Comparison of ENCODE assay signal across 8 cellular contexts in the genomic region with DNA sequence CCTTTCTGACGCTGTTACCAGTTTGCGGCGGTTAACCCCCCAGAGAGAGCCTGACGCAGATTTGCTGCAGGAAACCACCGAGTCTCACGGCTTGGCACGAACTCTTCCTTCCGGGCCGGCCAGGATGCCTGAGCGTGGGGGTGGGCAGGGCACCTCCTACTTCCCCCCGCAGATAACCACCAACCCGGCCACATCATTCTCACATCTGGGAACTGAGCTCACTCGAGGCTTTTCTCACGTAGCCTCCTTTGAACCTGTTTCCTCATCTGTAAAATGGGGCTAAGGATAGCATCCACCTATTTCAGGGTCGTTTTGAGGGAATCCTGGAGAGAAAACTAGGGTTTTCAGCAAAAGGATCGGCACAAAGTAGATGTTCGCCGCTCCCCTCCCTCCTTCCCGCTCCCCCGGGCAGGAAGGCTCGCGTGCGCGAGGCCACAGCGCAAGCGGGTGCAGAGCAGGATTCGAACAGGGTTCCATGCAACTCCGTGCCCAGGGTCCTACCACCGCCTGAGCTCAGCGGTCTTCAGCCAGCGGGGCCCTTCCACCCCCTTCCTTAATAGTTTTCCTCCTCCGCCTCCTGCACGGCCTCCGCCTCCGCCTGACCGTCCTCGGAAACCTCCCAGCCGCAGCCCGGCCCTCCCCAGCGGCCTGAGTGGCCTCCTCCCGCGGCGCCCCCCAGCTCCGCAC. TPM values are rescaled to one million over a fixed set of nuclear protein-coding genes. Genes with fewer than 3 reads are reported as not detected.
A peak's percentile ranks its signal among the peaks of the same experiment; 100 is the strongest.
DNase-seq lines count a peak whose midpoint lies in the region; ATAC-seq, FAIRE-seq and TF ChIP-seq lines count a peak whose summit lies in the region.

No MANE protein-coding gene starts in this region.

- H3K9me2 ChIP-seq in DOHH2 (replicated peaks; ENCODE audit: control insufficient read depth, low read length) = no peaks in the 10 kb centered on the region
- H3K9me2 ChIP-seq in GM23248 (ENCODE audit: insufficient read depth) = no peaks in the 10 kb centered on the region

- ATAC-seq in memory B cell (ENCODE audit: low read depth) = peak; percentile 74

- peak overlapping the region; percentile 88 for H3K4me3 Mint-ChIP-seq in activated CD4-positive, alpha-beta T cell treated with anti-CD3 and anti-CD28 coated beads, Interleukin-2, amount 10 ng/mL, durations not matched to agents 24 days and 14 days
- peak overlapping the region; percentile 88 for H3K4me3 Mint-ChIP-seq in memory B cell

- H3K27me3 ChIP-seq in DOHH2 (ENCODE audit: control insufficient read depth, low read length) (no peaks in the 10 kb centered on the region), GM23248 (replicated peaks; ENCODE audit: insufficient read depth) (no peaks in the 10 kb centered on the region)

- H3K4me3 ChIP-seq in DOHH2 (ENCODE audit: low read length) (peak overlapping the region; percentile 86), GM23248 (peak overlapping the region; percentile 73)

- peaks cover 60% of the 10 kb centered on the region for H3K4me1 Mint-ChIP-seq in activated CD4-positive, alpha-beta T cell treated with anti-CD3 and anti-CD28 coated beads, Interleukin-2, amount 10 ng/mL, durations not matched to agents 24 days and 14 days
- peaks cover 26% of the 10 kb centered on the region for H3K4me1 Mint-ChIP-seq in memory B cell

- DNase-seq in GM23248 = peak; percentile 98
- peak; percentile 63 for DNase-seq in LoVo (ENCODE audit: low spot score)
- peak; percentile 98 for DNase-seq in activated CD4-positive, alpha-beta T cell treated with anti-CD3 and anti-CD28 coated beads, Interleukin-2, amount 10 ng/mL, durations not matched to agents 24 days and 14 days
- DNase-seq in dermis microvascular lymphatic vessel endothelial cell (ENCODE audit: low read depth in 2 of 2) = peak; percentile 80 to 89
- peak; percentile 85 to 97 for DNase-seq in memory B cell (ENCODE audit: low spot score in 2 of 2)
- DNase-seq in stimulated activated CD8-positive, alpha-beta memory T cell treated with anti-CD3 and anti-CD28 coated beads, Interleukin-15, amount 100 ng/mL, for 1 hour (ENCODE audit: low read depth) = peak; percentile 86
- no peak for DNase-seq in D721Med (ENCODE audit: insufficient read length, low spot score)

- H2AFZ ChIP-seq in GM23248 = peak overlapping the region; percentile 32

- H4K20me1 ChIP-seq in DOHH2 (ENCODE audit: control insufficient read depth, insufficient read depth, low read depth, low read length) = no peaks in the 10 kb centered on the region
- no peaks in the 10 kb centered on the region for H4K20me1 ChIP-seq in GM23248 (ENCODE audit: insufficient read depth)

- H3K27me3 Mint-ChIP-seq in activated CD4-positive, alpha-beta T cell treated with anti-CD3 and anti-CD28 coated beads, Interleukin-2, amount 10 ng/mL, durations not matched to agents 24 days and 14 days = peaks cover 2% of the 10 kb centered on the region
- H3K27me3 Mint-ChIP-seq in memory B cell = no peaks in the 10 kb centered on the region

- H3K4me1 ChIP-seq in DOHH2 (ENCODE audit: control insufficient read depth, low read length) (peaks cover 70% of the 10 kb centered on the region), GM23248 (ENCODE audit: insufficient read depth) (peaks cover 14% of the 10 kb centered on the region)

- H3F3A ChIP-seq in DOHH2 (ENCODE audit: control insufficient read depth, insufficient read depth) (peaks cover 21% of the 10 kb centered on the region; the same call in 1 of the 2 replicates), GM23248 (ENCODE audit: insufficient read depth) (peaks cover 28% of the 10 kb centered on the region; the same call in 1 of the 2 replicates)

- H3K27ac ChIP-seq in DOHH2 (ENCODE audit: low read depth, low read length) (peak overlapping the region; percentile 88), GM23248 (peak overlapping the region; percentile 97)

- H3K79me2 ChIP-seq in DOHH2 (ENCODE audit: control insufficient read depth, low read length) (no peaks in the 10 kb centered on the region), GM23248 (ENCODE audit: insufficient read depth) (no peaks in the 10 kb centered on the region)

- H3K4me2 ChIP-seq in DOHH2 (ENCODE audit: low read length) (peak overlapping the region; percentile 95), GM23248 (ENCODE audit: unreplicated experiment) (peak overlapping the region; percentile 84)

- H3K36me3 ChIP-seq in DOHH2 (ENCODE audit: control insufficient read depth, low read length) (no peaks in the 10 kb centered on the region), GM23248 (ENCODE audit: low read depth) (no peaks in the 10 kb centered on the region)

- in situ Hi-C loops in GM23248 (cut with MboI) = no loop called here

- TF ChIP-seq CTCF in DOHH2 (IDR thresholded peaks at IDR 0.05; ENCODE audit: low read depth, low read length, poor library complexity, severe bottlenecking) (no peak), D721Med (IDR thresholded peaks at IDR 0.05; ENCODE audit: insufficient read depth, missing control alignments) (no peak)

- 1 to 2% methylated on average over 35 to 44 of the region's 44 CpGs for WGBS in GM23248 (ENCODE audit: low coverage in 1 of 2, low lambda C conversion rate in 2 of 2, missing lambda C conversion rate in 2 of 2), 2 experiments

- peak overlapping the region; percentile 94 for H3K9ac ChIP-seq in GM23248

- peak overlapping the region; percentile 100 for H3K27ac Mint-ChIP-seq in activated CD4-positive, alpha-beta T cell treated with anti-CD3 and anti-CD28 coated beads, Interleukin-2, amount 10 ng/mL, durations not matched to agents 24 days and 14 days
- peak overlapping the region; percentile 99 for H3K27ac Mint-ChIP-seq in memory B cell

- H3K36me3 Mint-ChIP-seq in activated CD4-positive, alpha-beta T cell treated with anti-CD3 and anti-CD28 coated beads, Interleukin-2, amount 10 ng/mL, durations not matched to agents 24 days and 14 days (ENCODE audit: low read depth) = peaks cover 6% of the 10 kb centered on the region
- H3K36me3 Mint-ChIP-seq in memory B cell = no peaks in the 10 kb centered on the region

- H3K9me3 Mint-ChIP-seq in activated CD4-positive, alpha-beta T cell treated with anti-CD3 and anti-CD28 coated beads, Interleukin-2, amount 10 ng/mL, durations not matched to agents 24 days and 14 days = peaks cover 4% of the 10 kb centered on the region
- H3K9me3 Mint-ChIP-seq in memory B cell = no peaks in the 10 kb centered on the region

- no peaks in the 10 kb centered on the region for H3K9me3 ChIP-seq in DOHH2 (ENCODE audit: control insufficient read depth, insufficient read depth, low read length)
- no peaks in the 10 kb centered on the region for H3K9me3 ChIP-seq in GM23248 (ENCODE audit: low read depth)

- no peak for FAIRE-seq in D721Med (lab: Jason Lieb, UNC)

- intact Hi-C loops in activated CD4-positive, alpha-beta T cell treated with anti-CD3 and anti-CD28 coated beads, Interleukin-2, amount 10 ng/mL, durations not matched to agents 24 days and 14 days (cut with micrococcal nuclease) = loop anchor here (1.0 to 5.0 kb wide), 8 partner anchors 8 to 365 kb away; no protein-coding TSS in a partner anchor

RNA-seq across cellular contexts. Expression of a gene that starts 23.7 kb away (rescaled TPM):
- total RNA-seq in GM23248 (2014; rRNA removed; shearing (Covaris generic)) = 188 and 199 TPM in 2 replicates
- polyA plus RNA-seq in GM23248 (2016; fragmentation: Nextera tagmentation; extraction: Ambion mirVana) = 144 and 155 TPM in 2 replicates
- total RNA-seq in activated CD4-positive, alpha-beta T cell treated with anti-CD3 and anti-CD28 coated beads, Interleukin-2, amount 10 ng/mL, durations not matched to agents 24 days and 14 days = 260 and 271 TPM in 2 replicates
- 128 and 193 TPM in 2 replicates for total RNA-seq in dermis microvascular lymphatic vessel endothelial cell

RNA-seq across cellular contexts. Expression of a gene that starts 57.3 kb away (rescaled TPM):
- 28.4 and 32.9 TPM in 2 replicates for total RNA-seq in GM23248 (2014; rRNA removed; shearing (Covaris generic))
- 32.0 and 33.5 TPM in 2 replicates for polyA plus RNA-seq in GM23248 (2016; fragmentation: Nextera tagmentation; extraction: Ambion mirVana)
- 32.5 and 35.1 TPM in 2 replicates for total RNA-seq in activated CD4-positive, alpha-beta T cell treated with anti-CD3 and anti-CD28 coated beads, Interleukin-2, amount 10 ng/mL, durations not matched to agents 24 days and 14 days
- 16.8 and 26.0 TPM in 2 replicates for total RNA-seq in dermis microvascular lymphatic vessel endothelial cell
